Comparison of ENCODE assay signal across 18 cellular contexts in genomic region chr22:30296851-30297250, GRCh38. TPM values are rescaled to one million over a fixed set of nuclear protein-coding genes. Genes with fewer than 3 reads are reported as not detected.
A peak's percentile ranks its signal among the peaks of the same experiment; 100 is the strongest.
DNase-seq lines count a peak whose midpoint lies in the region; ATAC-seq lines count a peak whose summit lies in the region.
"Had no signal": no experiment of that assay in that cellular context is flagged by ENCODE, and none has a peak within 500 bp of the region (broad histone marks: within the 10 kb centered on the region; RNA-seq: fewer than 3 reads in every experiment).

No MANE protein-coding gene starts in this region.

- 86% methylated on average over 4 of the region's 4 CpGs for WGBS in thymus

- peaks cover 84% of the 10 kb centered on the region for H3K36me3 ChIP-seq in effector memory CD4-positive, alpha-beta T cell (ENCODE audit: control insufficient read depth, insufficient read depth, low read length)
- peaks cover 49% of the 10 kb centered on the region for H3K36me3 ChIP-seq in thymus (ENCODE audit: control insufficient read depth, insufficient read depth)
- H3K36me3 ChIP-seq: uterus had no signal

- peaks cover 48% of the 10 kb centered on the region for H3K4me1 ChIP-seq in effector memory CD4-positive, alpha-beta T cell (ENCODE audit: control insufficient read depth, insufficient read depth, low read length, poor library complexity, severe bottlenecking)
- peaks cover 44% of the 10 kb centered on the region for H3K4me1 ChIP-seq in thymus (ENCODE audit: control insufficient read depth, insufficient read depth, low read length)
- H3K4me1 ChIP-seq: uterus had no signal

- H3K4me3 ChIP-seq in effector memory CD4-positive, alpha-beta T cell (ENCODE audit: insufficient read depth, low read depth, low read length, poor library complexity, severe bottlenecking), result no peak overlapping the region
- no peak overlapping the region for H3K4me3 ChIP-seq in thymus (ENCODE audit: low read length)
- H3K4me3 ChIP-seq: skin epidermis, uterus had no signal

- peak overlapping the region; percentile 42 for H3K27ac ChIP-seq in effector memory CD4-positive, alpha-beta T cell (ENCODE audit: insufficient read depth, low read length, poor library complexity, severe bottlenecking)
- peak overlapping the region; percentile 83 for H3K27ac ChIP-seq in thymus (ENCODE audit: low read depth)
- H3K27ac ChIP-seq: uterus had no signal

- no peak overlapping the region for H3K4me3 Mint-ChIP-seq in activated naive CD4-positive, alpha-beta T cell treated with anti-CD3 and anti-CD28 coated beads for 36 hours

- H3K9me3 Mint-ChIP-seq in activated naive CD4-positive, alpha-beta T cell treated with anti-CD3 and anti-CD28 coated beads for 36 hours, result no peaks in the 10 kb centered on the region

- H3K27me3 Mint-ChIP-seq in activated naive CD4-positive, alpha-beta T cell treated with anti-CD3 and anti-CD28 coated beads for 36 hours (ENCODE audit: low read depth), result no peaks in the 10 kb centered on the region

- no peak for DNase-seq in activated naive CD4-positive, alpha-beta T cell treated with anti-CD3 and anti-CD28 coated beads for 36 hours
- DNase-seq in activated naive CD4-positive, alpha-beta T cell treated with anti-CD3 and anti-CD28 coated beads, Interleukin-2, amount 50 U/mL, for 16 hours, result no peak
- DNase-seq in NCI-H69 (lab: John Stamatoyannopoulos, UW) (peak; percentile 37), COLO668 (lab: John Stamatoyannopoulos, UW; ENCODE audit: unreplicated experiment) (no peak)
- DNase-seq in effector memory CD4-positive, alpha-beta T cell, result no peak
- DNase-seq: aorta, glutamatergic neuron, HCEC 1CT, NCI-H1930, NCI-H524, uterus had no signal

- intact Hi-C loops in activated naive CD4-positive, alpha-beta T cell treated with anti-CD3 and anti-CD28 coated beads for 36 hours (cut with micrococcal nuclease), result no loop called here

- ATAC-seq in GM19452 (IDR thresholded peaks at IDR 0.05; ENCODE audit: unreplicated experiment), result no peak
- no peak for ATAC-seq in HG03095 (IDR thresholded peaks at IDR 0.05; ENCODE audit: unreplicated experiment)
- ATAC-seq: SK-N-SH treated with all-trans-retinoic acid at 6 μM for 48 hours had no signal

- H3K4me1 Mint-ChIP-seq in activated naive CD4-positive, alpha-beta T cell treated with anti-CD3 and anti-CD28 coated beads for 36 hours (ENCODE audit: low read depth), result peaks cover 70% of the 10 kb centered on the region

- H3K27ac Mint-ChIP-seq in activated naive CD4-positive, alpha-beta T cell treated with anti-CD3 and anti-CD28 coated beads for 36 hours, result peak overlapping the region; percentile 72

- H3K27me3 ChIP-seq in effector memory CD4-positive, alpha-beta T cell (replicated peaks; ENCODE audit: control insufficient read depth, insufficient read depth, low read length, poor library complexity, severe bottlenecking), result no peaks in the 10 kb centered on the region
- H3K27me3 ChIP-seq in thymus (ENCODE audit: control insufficient read depth, insufficient read depth), result no peaks in the 10 kb centered on the region
- H3K27me3 ChIP-seq: uterus had no signal

- no peaks in the 10 kb centered on the region for H3K9me3 ChIP-seq in effector memory CD4-positive, alpha-beta T cell (ENCODE audit: control insufficient read depth, low read length)
- H3K9me3 ChIP-seq in thymus (ENCODE audit: control insufficient read depth), result no peaks in the 10 kb centered on the region
- H3K9me3 ChIP-seq: uterus had no signal

- peaks cover 9% of the 10 kb centered on the region for H3K36me3 Mint-ChIP-seq in activated naive CD4-positive, alpha-beta T cell treated with anti-CD3 and anti-CD28 coated beads for 36 hours (ENCODE audit: low read depth)

- CTCF ChIA-PET in activated naive CD4-positive, alpha-beta T cell treated with anti-CD3 and anti-CD28 coated beads for 36 hours (lab: Charles Lee), result interaction anchor here (1.5 to 3.6 kb wide), 2 partner anchors 10 to 95 kb away, joined by 3 to 20 read pairs; no protein-coding TSS in a partner anchor

RNA-seq across cellular contexts. Expression of gene CASTOR1, which starts 7.5 kb away (rescaled TPM):
- 1 to 10 TPM; 2.1 to 3.8 TPM for total RNA-seq in activated naive CD4-positive, alpha-beta T cell treated with anti-CD3 and anti-CD28 coated beads for 36 hours
- polyA plus RNA-seq in thymus, result 19.6 TPM

RNA-seq across cellular contexts. Expression of gene TBC1D10A, which starts 29.9 kb away (rescaled TPM):
- 10 to 100 TPM; 19.4 to 21.4 TPM for total RNA-seq in activated naive CD4-positive, alpha-beta T cell treated with anti-CD3 and anti-CD28 coated beads for 36 hours
- polyA plus RNA-seq in thymus, result 39.0 TPM

RNA-seq across cellular contexts. Expression of gene OSM, which starts 30.2 kb away (rescaled TPM):
- 10 to 100 TPM in 1 of 2 experiments, 1 to 10 TPM in 1; 8.9 to 11.2 TPM for total RNA-seq in activated naive CD4-positive, alpha-beta T cell treated with anti-CD3 and anti-CD28 coated beads for 36 hours
- polyA plus RNA-seq in thymus, result 6.0 TPM
- total RNA-seq: MCF 10A had no signal
- polyA plus RNA-seq: keratinocyte had no signal

RNA-seq across cellular contexts. Expression of gene LIF, which starts 50.3 kb away (rescaled TPM):
- total RNA-seq in activated naive CD4-positive, alpha-beta T cell treated with anti-CD3 and anti-CD28 coated beads for 36 hours, result 100 to 1,000 TPM; 111 to 115 TPM
- 0.21 TPM for polyA plus RNA-seq in thymus

RNA-seq across cellular contexts. Expression of gene SF3A1, which starts 59.8 kb away (rescaled TPM):
- total RNA-seq in activated naive CD4-positive, alpha-beta T cell treated with anti-CD3 and anti-CD28 coated beads for 36 hours, result 100 to 1,000 TPM; 274 to 276 TPM
- 25.7 TPM for polyA plus RNA-seq in thymus
